Comparison of ENCODE assay signal across 1 cellular context in genomic region chr3:100411091-100411982, GRCh38.
TF ChIP-seq lines count a peak whose summit lies in the region.

No MANE protein-coding gene starts in this region.

TF ChIP-seq in HepG2, 621 proteins besides CTCF, POLR2A, EP300 and RAD21 (continued from another document and continues in another):
- no peak for TF ChIP-seq THYN1 (CRISPR knock-in tag; IDR thresholded peaks at IDR 0.05; ENCODE audit: borderline replicate concordance, low read depth)
- no peak for TF ChIP-seq EHMT2 (IDR thresholded peaks at IDR 0.05; ENCODE audit: borderline replicate concordance, low read depth, low read length)
- no peak for TF ChIP-seq PRMT3 (CRISPR knock-in tag; IDR thresholded peaks at IDR 0.05; ENCODE audit: borderline replicate concordance, low read depth)
- no peak for TF ChIP-seq PAX8 (CRISPR knock-in tag; IDR thresholded peaks at IDR 0.05; ENCODE audit: borderline replicate concordance)
- TF ChIP-seq, protein P1, sequence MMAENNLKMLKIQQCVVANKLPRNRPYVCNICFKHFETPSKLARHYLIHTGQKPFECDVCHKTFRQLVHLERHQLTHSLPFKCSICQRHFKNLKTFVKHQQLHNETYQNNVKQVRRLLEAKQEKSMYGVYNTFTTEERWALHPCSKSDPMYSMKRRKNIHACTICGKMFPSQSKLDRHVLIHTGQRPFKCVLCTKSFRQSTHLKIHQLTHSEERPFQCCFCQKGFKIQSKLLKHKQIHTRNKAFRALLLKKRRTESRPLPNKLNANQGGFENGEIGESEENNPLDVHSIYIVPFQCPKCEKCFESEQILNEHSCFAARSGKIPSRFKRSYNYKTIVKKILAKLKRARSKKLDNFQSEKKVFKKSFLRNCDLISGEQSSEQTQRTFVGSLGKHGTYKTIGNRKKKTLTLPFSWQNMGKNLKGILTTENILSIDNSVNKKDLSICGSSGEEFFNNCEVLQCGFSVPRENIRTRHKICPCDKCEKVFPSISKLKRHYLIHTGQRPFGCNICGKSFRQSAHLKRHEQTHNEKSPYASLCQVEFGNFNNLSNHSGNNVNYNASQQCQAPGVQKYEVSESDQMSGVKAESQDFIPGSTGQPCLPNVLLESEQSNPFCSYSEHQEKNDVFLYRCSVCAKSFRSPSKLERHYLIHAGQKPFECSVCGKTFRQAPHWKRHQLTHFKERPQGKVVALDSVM (CRISPR knock-in tag; IDR thresholded peaks at IDR 0.05), result 0 out of 2 replicates have a peak, but pooled peaks have one; percentile 23
- TF ChIP-seq SALL2 (CRISPR knock-in tag; IDR thresholded peaks at IDR 0.05), result no peak
- no peak for TF ChIP-seq NCOA5 (CRISPR knock-in tag; IDR thresholded peaks at IDR 0.05)
- TF ChIP-seq ISL2 (CRISPR knock-in tag; IDR thresholded peaks at IDR 0.05), result no peak
- no peak for TF ChIP-seq NONO (IDR thresholded peaks at IDR 0.05)
- no peak for TF ChIP-seq NONO (CRISPR knock-in tag; conservative IDR thresholded peaks at IDR 0.05)
- no peak for TF ChIP-seq NFE2L2 (IDR thresholded peaks at IDR 0.05; ENCODE audit: low read length)
- no peak for TF ChIP-seq ZNF567 (CRISPR knock-in tag; IDR thresholded peaks at IDR 0.05; ENCODE audit: borderline replicate concordance)
- TF ChIP-seq, protein P2, sequence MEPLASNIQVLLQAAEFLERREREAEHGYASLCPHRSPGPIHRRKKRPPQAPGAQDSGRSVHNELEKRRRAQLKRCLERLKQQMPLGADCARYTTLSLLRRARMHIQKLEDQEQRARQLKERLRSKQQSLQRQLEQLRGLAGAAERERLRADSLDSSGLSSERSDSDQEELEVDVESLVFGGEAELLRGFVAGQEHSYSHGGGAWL (CRISPR knock-in tag; IDR thresholded peaks at IDR 0.05), result no peak
- no peak for TF ChIP-seq ZNF253 (CRISPR knock-in tag; IDR thresholded peaks at IDR 0.05; ENCODE audit: borderline replicate concordance)
- TF ChIP-seq XBP1 (CRISPR knock-in tag; IDR thresholded peaks at IDR 0.05), result no peak
- TF ChIP-seq ZFY (CRISPR knock-in tag; IDR thresholded peaks at IDR 0.05), result no peak
- no peak for TF ChIP-seq REXO4 (CRISPR knock-in tag; IDR thresholded peaks at IDR 0.05; ENCODE audit: borderline replicate concordance)
- no peak for TF ChIP-seq SRF (IDR thresholded peaks at IDR 0.05; ENCODE audit: low read depth, low read length)
- TF ChIP-seq ZEB1 (IDR thresholded peaks at IDR 0.05; ENCODE audit: insufficient replicate concordance, low read depth), result no peak
- TF ChIP-seq ZBTB7A (CRISPR knock-in tag; IDR thresholded peaks at IDR 0.05), result no peak
- TF ChIP-seq ZNF367 (CRISPR knock-in tag; IDR thresholded peaks at IDR 0.05; ENCODE audit: borderline replicate concordance), result no peak
- no peak for TF ChIP-seq RAD51 (IDR thresholded peaks at IDR 0.05; ENCODE audit: borderline replicate concordance)
- TF ChIP-seq MAF1 (CRISPR knock-in tag; IDR thresholded peaks at IDR 0.05; ENCODE audit: borderline replicate concordance), result no peak
- TF ChIP-seq HDAC2 (CRISPR knock-in tag; IDR thresholded peaks at IDR 0.05), result no peak
- TF ChIP-seq, protein P3, sequence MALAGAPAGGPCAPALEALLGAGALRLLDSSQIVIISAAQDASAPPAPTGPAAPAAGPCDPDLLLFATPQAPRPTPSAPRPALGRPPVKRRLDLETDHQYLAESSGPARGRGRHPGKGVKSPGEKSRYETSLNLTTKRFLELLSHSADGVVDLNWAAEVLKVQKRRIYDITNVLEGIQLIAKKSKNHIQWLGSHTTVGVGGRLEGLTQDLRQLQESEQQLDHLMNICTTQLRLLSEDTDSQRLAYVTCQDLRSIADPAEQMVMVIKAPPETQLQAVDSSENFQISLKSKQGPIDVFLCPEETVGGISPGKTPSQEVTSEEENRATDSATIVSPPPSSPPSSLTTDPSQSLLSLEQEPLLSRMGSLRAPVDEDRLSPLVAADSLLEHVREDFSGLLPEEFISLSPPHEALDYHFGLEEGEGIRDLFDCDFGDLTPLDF (CRISPR knock-in tag; IDR thresholded peaks at IDR 0.05), result no peak
- no peak for TF ChIP-seq ZNF816 (CRISPR knock-in tag; IDR thresholded peaks at IDR 0.05; ENCODE audit: borderline replicate concordance)
- no peak for TF ChIP-seq KDM6A (CRISPR knock-in tag; IDR thresholded peaks at IDR 0.05; ENCODE audit: low read depth)
- TF ChIP-seq ZBTB38 (CRISPR knock-in tag; IDR thresholded peaks at IDR 0.05), result no peak
- peak; percentile 100 for TF ChIP-seq ZNF264 (CRISPR knock-in tag; IDR thresholded peaks at IDR 0.05)
- TF ChIP-seq KLF15 (CRISPR knock-in tag; IDR thresholded peaks at IDR 0.05; ENCODE audit: borderline replicate concordance), result no peak
- no peak for TF ChIP-seq MATR3 (CRISPR knock-in tag; IDR thresholded peaks at IDR 0.05)
- peak; percentile 97 for TF ChIP-seq ZNF564 (CRISPR knock-in tag; IDR thresholded peaks at IDR 0.05)
- no peak for TF ChIP-seq HOXA7 (CRISPR knock-in tag; IDR thresholded peaks at IDR 0.05)
- TF ChIP-seq HIC2 (CRISPR knock-in tag; IDR thresholded peaks at IDR 0.05; ENCODE audit: low read depth), result no peak
- TF ChIP-seq CEBPZ (IDR thresholded peaks at IDR 0.05; ENCODE audit: low read length), result no peak
- no peak for TF ChIP-seq ZNF20 (CRISPR knock-in tag; IDR thresholded peaks at IDR 0.05)
- no peak for TF ChIP-seq CHCHD3 (CRISPR knock-in tag; IDR thresholded peaks at IDR 0.05)
- TF ChIP-seq ZNF547 (CRISPR knock-in tag; IDR thresholded peaks at IDR 0.05), result no peak
- TF ChIP-seq, protein P4, sequence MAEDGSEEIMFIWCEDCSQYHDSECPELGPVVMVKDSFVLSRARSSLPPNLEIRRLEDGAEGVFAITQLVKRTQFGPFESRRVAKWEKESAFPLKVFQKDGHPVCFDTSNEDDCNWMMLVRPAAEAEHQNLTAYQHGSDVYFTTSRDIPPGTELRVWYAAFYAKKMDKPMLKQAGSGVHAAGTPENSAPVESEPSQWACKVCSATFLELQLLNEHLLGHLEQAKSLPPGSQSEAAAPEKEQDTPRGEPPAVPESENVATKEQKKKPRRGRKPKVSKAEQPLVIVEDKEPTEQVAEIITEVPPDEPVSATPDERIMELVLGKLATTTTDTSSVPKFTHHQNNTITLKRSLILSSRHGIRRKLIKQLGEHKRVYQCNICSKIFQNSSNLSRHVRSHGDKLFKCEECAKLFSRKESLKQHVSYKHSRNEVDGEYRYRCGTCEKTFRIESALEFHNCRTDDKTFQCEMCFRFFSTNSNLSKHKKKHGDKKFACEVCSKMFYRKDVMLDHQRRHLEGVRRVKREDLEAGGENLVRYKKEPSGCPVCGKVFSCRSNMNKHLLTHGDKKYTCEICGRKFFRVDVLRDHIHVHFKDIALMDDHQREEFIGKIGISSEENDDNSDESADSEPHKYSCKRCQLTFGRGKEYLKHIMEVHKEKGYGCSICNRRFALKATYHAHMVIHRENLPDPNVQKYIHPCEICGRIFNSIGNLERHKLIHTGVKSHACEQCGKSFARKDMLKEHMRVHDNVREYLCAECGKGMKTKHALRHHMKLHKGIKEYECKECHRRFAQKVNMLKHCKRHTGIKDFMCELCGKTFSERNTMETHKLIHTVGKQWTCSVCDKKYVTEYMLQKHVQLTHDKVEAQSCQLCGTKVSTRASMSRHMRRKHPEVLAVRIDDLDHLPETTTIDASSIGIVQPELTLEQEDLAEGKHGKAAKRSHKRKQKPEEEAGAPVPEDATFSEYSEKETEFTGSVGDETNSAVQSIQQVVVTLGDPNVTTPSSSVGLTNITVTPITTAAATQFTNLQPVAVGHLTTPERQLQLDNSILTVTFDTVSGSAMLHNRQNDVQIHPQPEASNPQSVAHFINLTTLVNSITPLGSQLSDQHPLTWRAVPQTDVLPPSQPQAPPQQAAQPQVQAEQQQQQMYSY (CRISPR knock-in tag; IDR thresholded peaks at IDR 0.05), result no peak
- TF ChIP-seq ZNF790 (CRISPR knock-in tag; IDR thresholded peaks at IDR 0.05; ENCODE audit: borderline replicate concordance), result no peak
- TF ChIP-seq ZNF451 (CRISPR knock-in tag; IDR thresholded peaks at IDR 0.05), result no peak
- peak; percentile 56; the same call in 1 of the 2 replicates for TF ChIP-seq ZMYM4 (CRISPR knock-in tag; IDR thresholded peaks at IDR 0.05)
- TF ChIP-seq ERF (CRISPR knock-in tag; IDR thresholded peaks at IDR 0.05), result no peak
- no peak for TF ChIP-seq FOXA1 (IDR thresholded peaks at IDR 0.05)
- no peak for TF ChIP-seq FOXA1 (CRISPR knock-in tag; IDR thresholded peaks at IDR 0.05)
- no peak for TF ChIP-seq SYNCRIP (IDR thresholded peaks at IDR 0.05; ENCODE audit: insufficient read depth, low read depth, low read length)
- TF ChIP-seq, protein P5, sequence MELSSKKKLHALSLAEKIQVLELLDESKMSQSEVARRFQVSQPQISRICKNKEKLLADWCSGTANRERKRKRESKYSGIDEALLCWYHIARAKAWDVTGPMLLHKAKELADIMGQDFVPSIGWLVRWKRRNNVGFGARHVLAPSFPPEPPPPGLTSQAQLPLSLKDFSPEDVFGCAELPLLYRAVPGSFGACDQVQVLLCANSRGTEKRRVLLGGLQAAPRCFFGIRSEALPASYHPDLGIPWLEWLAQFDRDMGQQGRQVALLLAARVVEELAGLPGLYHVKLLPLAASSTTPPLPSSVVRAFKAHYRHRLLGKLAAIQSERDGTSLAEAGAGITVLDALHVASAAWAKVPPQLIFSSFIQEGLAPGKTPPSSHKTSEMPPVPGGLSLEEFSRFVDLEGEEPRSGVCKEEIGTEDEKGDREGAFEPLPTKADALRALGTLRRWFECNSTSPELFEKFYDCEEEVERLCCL (CRISPR knock-in tag; IDR thresholded peaks at IDR 0.05; ENCODE audit: borderline replicate concordance), result no peak
- no peak for TF ChIP-seq ATF7 (IDR thresholded peaks at IDR 0.05)
- no peak for TF ChIP-seq ATF7 (CRISPR knock-in tag; IDR thresholded peaks at IDR 0.05)
- no peak for TF ChIP-seq MNT (IDR thresholded peaks at IDR 0.05)
- TF ChIP-seq AGO2 (optimal IDR thresholded peaks at IDR 0.05; ENCODE audit: low read depth, low read length), result no peak
- TF ChIP-seq, protein P6, sequence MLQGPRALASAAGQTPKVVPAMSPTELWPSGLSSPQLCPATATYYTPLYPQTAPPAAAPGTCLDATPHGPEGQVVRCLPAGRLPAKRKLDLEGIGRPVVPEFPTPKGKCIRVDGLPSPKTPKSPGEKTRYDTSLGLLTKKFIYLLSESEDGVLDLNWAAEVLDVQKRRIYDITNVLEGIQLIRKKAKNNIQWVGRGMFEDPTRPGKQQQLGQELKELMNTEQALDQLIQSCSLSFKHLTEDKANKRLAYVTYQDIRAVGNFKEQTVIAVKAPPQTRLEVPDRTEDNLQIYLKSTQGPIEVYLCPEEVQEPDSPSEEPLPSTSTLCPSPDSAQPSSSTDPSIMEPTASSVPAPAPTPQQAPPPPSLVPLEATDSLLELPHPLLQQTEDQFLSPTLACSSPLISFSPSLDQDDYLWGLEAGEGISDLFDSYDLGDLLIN (CRISPR knock-in tag; IDR thresholded peaks at IDR 0.05; ENCODE audit: borderline replicate concordance), result no peak
- no peak for TF ChIP-seq PREB (CRISPR knock-in tag; IDR thresholded peaks at IDR 0.05)
- no peak for TF ChIP-seq CCAR2 (optimal IDR thresholded peaks at IDR 0.05; ENCODE audit: low read depth, low read length)
